ENCODE assay signal across 10 cellular contexts in the genomic region with DNA sequence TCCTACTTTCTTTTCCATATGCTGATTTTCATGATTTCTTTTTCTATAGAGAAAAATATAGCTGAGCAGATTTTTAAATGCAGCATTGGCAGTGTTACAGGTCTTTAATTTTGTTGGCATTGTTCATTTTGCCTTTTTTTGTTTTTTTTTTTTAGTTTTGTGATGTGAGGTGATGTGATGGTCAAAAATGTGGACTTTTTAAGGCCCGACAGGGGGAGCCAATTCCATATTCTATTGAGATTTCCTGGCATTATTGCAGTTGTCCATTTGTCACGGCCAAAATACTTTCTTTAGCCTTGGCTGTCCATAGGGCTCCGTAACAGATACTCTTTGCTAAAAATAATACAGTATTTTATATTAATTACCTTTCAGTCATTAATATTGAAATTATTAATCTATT. TPM values are rescaled to one million over a fixed set of nuclear protein-coding genes. Genes with fewer than 3 reads are reported as not detected.
DNase-seq lines count a peak whose midpoint lies in the region; ATAC-seq, FAIRE-seq and TF ChIP-seq lines count a peak whose summit lies in the region.
"Had no signal": no experiment of that assay in that cellular context is flagged by ENCODE, and none has a peak within 500 bp of the region (broad histone marks: within the 10 kb centered on the region; RNA-seq: fewer than 3 reads in every experiment).

No MANE protein-coding gene starts in this region.

- FAIRE-seq in kidney (lab: Jason Lieb, UNC), result no peak

- intact Hi-C loops in kidney (cut with DNase I), result no loop called here

- in situ Hi-C loops in astrocyte of the cerebellum (cut with HindIII; ENCODE audit: low sequenced_read_pairs), result no loop called here

- H3K9me3 ChIP-seq in kidney (ENCODE audit: control insufficient read depth in 1 of 2, low read length in 2 of 2), result no peaks in the 10 kb centered on the region

- no peaks in the 10 kb centered on the region for H3K36me3 ChIP-seq in kidney (ENCODE audit: control insufficient read depth in 1 of 2, insufficient read depth in 2 of 2, low read length in 2 of 2)

- H3K4me1 ChIP-seq in kidney (ENCODE audit: control insufficient read depth in 1 of 2, insufficient read depth in 1 of 2, low read depth in 1 of 2, low read length in 2 of 2), result no peaks in the 10 kb centered on the region

- peak; percentile 52 for TF ChIP-seq RAD21 in Ishikawa (IDR thresholded peaks at IDR 0.05; ENCODE audit: low read depth)

- ATAC-seq in GM19328 (IDR thresholded peaks at IDR 0.05; ENCODE audit: unreplicated experiment) (no peak), GM21619 (IDR thresholded peaks at IDR 0.05; ENCODE audit: unreplicated experiment) (no peak)

- TF ChIP-seq CTCF in astrocyte of the cerebellum (IDR thresholded peaks at IDR 0.05; ENCODE audit: low read depth, low read length, missing control alignments) (peak; percentile 71), kidney (IDR thresholded peaks at IDR 0.05; ENCODE audit: borderline replicate concordance, extremely low read depth, insufficient read depth) (peak; percentile 35)

- H3K4me3 ChIP-seq in astrocyte of the cerebellum (ENCODE audit: low read depth, low read length) (no peak overlapping the region), kidney (ENCODE audit: low read length in 2 of 2) (no peak overlapping the region)

- no peak for TF ChIP-seq EP300 in Ishikawa (IDR thresholded peaks at IDR 0.05; ENCODE audit: borderline replicate concordance)

- DNase-seq in AML-193 (lab: John Stamatoyannopoulos, UW) (peak; percentile 2 to 5), astrocyte of the cerebellum (ENCODE audit: low read depth) (peak; percentile 61), kidney (no peak), NCI-H2029 treated with DMSO at 0.1 percent for 48 hours (lab: John Stamatoyannopoulos, UW) (no peak), NCI-H774 (lab: John Stamatoyannopoulos, UW) (no peak)
- DNase-seq: activated CD4-positive, alpha-beta T cell treated with anti-CD3 and anti-CD28 coated beads for 4 hours; GOT3 had no signal

- H3K27ac ChIP-seq in kidney (ENCODE audit: low read depth in 2 of 2, low read length in 2 of 2), result no peak overlapping the region

- no peak overlapping the region for H3K9ac ChIP-seq in kidney (ENCODE audit: low read length in 2 of 2)

TF ChIP-seq in Ishikawa, 13 proteins besides CTCF, POLR2A, EP300 and RAD21:
- TF ChIP-seq NFIC (IDR thresholded peaks at IDR 0.05) (no peak), CEBPB (IDR thresholded peaks at IDR 0.05) (no peak), YY1 (IDR thresholded peaks at IDR 0.05; ENCODE audit: low read depth) (no peak), TAF1 (IDR thresholded peaks at IDR 0.05; ENCODE audit: low read depth) (no peak), TCF12 (IDR thresholded peaks at IDR 0.05; ENCODE audit: low read depth) (no peak), EGR1 (IDR thresholded peaks at IDR 0.05) (no peak), ZBTB7A (IDR thresholded peaks at IDR 0.05; ENCODE audit: low read depth) (no peak), FOXM1 (IDR thresholded peaks at IDR 0.05; ENCODE audit: borderline replicate concordance, low read depth) (no peak), TEAD4 (IDR thresholded peaks at IDR 0.05) (no peak), CREB1 (IDR thresholded peaks at IDR 0.05; ENCODE audit: low read depth) (no peak)
- TF ChIP-seq, protein P1, sequence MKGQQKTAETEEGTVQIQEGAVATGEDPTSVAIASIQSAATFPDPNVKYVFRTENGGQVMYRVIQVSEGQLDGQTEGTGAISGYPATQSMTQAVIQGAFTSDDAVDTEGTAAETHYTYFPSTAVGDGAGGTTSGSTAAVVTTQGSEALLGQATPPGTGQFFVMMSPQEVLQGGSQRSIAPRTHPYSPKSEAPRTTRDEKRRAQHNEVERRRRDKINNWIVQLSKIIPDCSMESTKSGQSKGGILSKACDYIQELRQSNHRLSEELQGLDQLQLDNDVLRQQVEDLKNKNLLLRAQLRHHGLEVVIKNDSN (IDR thresholded peaks at IDR 0.05), result no peak
- TF ChIP-seq, protein P2, sequence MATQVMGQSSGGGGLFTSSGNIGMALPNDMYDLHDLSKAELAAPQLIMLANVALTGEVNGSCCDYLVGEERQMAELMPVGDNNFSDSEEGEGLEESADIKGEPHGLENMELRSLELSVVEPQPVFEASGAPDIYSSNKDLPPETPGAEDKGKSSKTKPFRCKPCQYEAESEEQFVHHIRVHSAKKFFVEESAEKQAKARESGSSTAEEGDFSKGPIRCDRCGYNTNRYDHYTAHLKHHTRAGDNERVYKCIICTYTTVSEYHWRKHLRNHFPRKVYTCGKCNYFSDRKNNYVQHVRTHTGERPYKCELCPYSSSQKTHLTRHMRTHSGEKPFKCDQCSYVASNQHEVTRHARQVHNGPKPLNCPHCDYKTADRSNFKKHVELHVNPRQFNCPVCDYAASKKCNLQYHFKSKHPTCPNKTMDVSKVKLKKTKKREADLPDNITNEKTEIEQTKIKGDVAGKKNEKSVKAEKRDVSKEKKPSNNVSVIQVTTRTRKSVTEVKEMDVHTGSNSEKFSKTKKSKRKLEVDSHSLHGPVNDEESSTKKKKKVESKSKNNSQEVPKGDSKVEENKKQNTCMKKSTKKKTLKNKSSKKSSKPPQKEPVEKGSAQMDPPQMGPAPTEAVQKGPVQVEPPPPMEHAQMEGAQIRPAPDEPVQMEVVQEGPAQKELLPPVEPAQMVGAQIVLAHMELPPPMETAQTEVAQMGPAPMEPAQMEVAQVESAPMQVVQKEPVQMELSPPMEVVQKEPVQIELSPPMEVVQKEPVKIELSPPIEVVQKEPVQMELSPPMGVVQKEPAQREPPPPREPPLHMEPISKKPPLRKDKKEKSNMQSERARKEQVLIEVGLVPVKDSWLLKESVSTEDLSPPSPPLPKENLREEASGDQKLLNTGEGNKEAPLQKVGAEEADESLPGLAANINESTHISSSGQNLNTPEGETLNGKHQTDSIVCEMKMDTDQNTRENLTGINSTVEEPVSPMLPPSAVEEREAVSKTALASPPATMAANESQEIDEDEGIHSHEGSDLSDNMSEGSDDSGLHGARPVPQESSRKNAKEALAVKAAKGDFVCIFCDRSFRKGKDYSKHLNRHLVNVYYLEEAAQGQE (IDR thresholded peaks at IDR 0.05; ENCODE audit: low read depth), result no peak
- TF ChIP-seq, protein P3, sequence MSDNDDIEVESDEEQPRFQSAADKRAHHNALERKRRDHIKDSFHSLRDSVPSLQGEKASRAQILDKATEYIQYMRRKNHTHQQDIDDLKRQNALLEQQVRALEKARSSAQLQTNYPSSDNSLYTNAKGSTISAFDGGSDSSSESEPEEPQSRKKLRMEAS (IDR thresholded peaks at IDR 0.05), result no peak

RNA-seq across cellular contexts. Expression of a gene that starts 47.8 kb away (rescaled TPM):
- 11.5 TPM for total RNA-seq in kidney
- 9.2 TPM for polyA plus RNA-seq in kidney (ENCODE audit: insufficient read depth, low read depth, low replicate concordance)

Comparison
In these comparisons a context has a peak if more than half of its experiments do, and no peak if none do; other contexts are left out.
1. DNase-seq: peak in AML-193 (2 of 2) and astrocyte of the cerebellum (single experiment); none in kidney (single experiment), NCI-H2029 treated with DMSO at 0.1 percent for 48 hours (single experiment) and NCI-H774 (single experiment).